ENCODE assay signal across 9 cellular contexts in genomic region chr13:42883771-42884170, GRCh38.
A peak's percentile ranks its signal among the peaks of the same experiment; 100 is the strongest.
DNase-seq lines count a peak whose midpoint lies in the region; ATAC-seq, FAIRE-seq and TF ChIP-seq lines count a peak whose summit lies in the region.
"Had no signal": no experiment of that assay in that cellular context is flagged by ENCODE, and none has a peak within 500 bp of the region (broad histone marks: within the 10 kb centered on the region; RNA-seq: fewer than 3 reads in every experiment).

No MANE protein-coding gene starts in this region.

- H3T11ph ChIP-seq in H9 (ENCODE audit: low read length): no peak overlapping the region

- no peak overlapping the region for H2BK5ac ChIP-seq in H9 (ENCODE audit: insufficient read length, low read length)

- no peaks in the 10 kb centered on the region for H3K79me2 ChIP-seq in H9 (ENCODE audit: insufficient read depth, low read length)
- no peaks in the 10 kb centered on the region for H3K79me2 ChIP-seq in PC-3 (ENCODE audit: low read length)

- no peaks in the 10 kb centered on the region; a peak in 1 of 5 replicates for H3K9me3 Mint-ChIP-seq in H9

- 0 out of 3 replicates have a peak, but pooled peaks cover under 1% of the 10 kb centered on the region for H3K9me3 ChIP-seq in A549
- H3K9me3 ChIP-seq in H9 (ENCODE audit: control insufficient read depth, low read depth, low read length): no peaks in the 10 kb centered on the region
- no peaks in the 10 kb centered on the region for H3K9me3 ChIP-seq in PC-3 (ENCODE audit: low read length)

- no peak for FAIRE-seq in A549 (lab: Jason Lieb, UNC)

- H3K14ac ChIP-seq in H9 (ENCODE audit: insufficient read depth, low read length): no peak overlapping the region

- peaks cover 20 to 26% of the 10 kb centered on the region in 2 experiments for H3K4me1 Mint-ChIP-seq in H9

- H3K23ac ChIP-seq in H9 (ENCODE audit: insufficient read length, low read depth, low read length): no peak overlapping the region

- H2BK15ac ChIP-seq in H9 (ENCODE audit: low read depth, low read length): no peak overlapping the region

- H2AFZ ChIP-seq in H9 (ENCODE audit: low read length): no peak overlapping the region
- H2AFZ ChIP-seq in PC-3 (ENCODE audit: low read length): peak overlapping the region; percentile 52; the same call in 1 of the 2 replicates

- H4K20me1 ChIP-seq in H9 (ENCODE audit: control insufficient read depth, insufficient read depth, insufficient read length) (no peaks in the 10 kb centered on the region), PC-3 (ENCODE audit: low read length) (no peaks in the 10 kb centered on the region)

- peak; percentile 26 to 49 for TF ChIP-seq RAD21 in A549 (conservative IDR thresholded peaks at IDR 0.05 in 1 of 2, IDR thresholded peaks at IDR 0.05 in 1 of 2)

- no peak overlapping the region for H4K5ac ChIP-seq in H9 (ENCODE audit: insufficient read length, low read depth, low read length)

- no TSS peak for BruUV-seq in PC-3 (replicated peaks; lab: Mats Ljungman, UMichigan)

- H3K4me3 Mint-ChIP-seq in H9: no peak overlapping the region

- no peaks in the 10 kb centered on the region for H3K36me3 ChIP-seq in PC-3 (ENCODE audit: low read depth, low read length)

- H3K9ac ChIP-seq in H9 (ENCODE audit: extremely low read depth, insufficient read length, low read length) (no peak overlapping the region), PC-3 (ENCODE audit: low read length) (no peak overlapping the region)

- CTCF ChIA-PET in A549 (lab: Yijun Ruan, JAX): interaction anchor here (0.9 to 1.4 kb wide), 2 partner anchors 905 to 921 kb away, joined by 3 to 4 read pairs; no protein-coding TSS in a partner anchor
- CTCF ChIA-PET in PC-3 (lab: Charles Lee): interaction anchor here (0.6 kb wide), 1 partner anchor 202 kb away, joined by 3 read pairs; no protein-coding TSS in a partner anchor

- no peaks in the 10 kb centered on the region for H3K9me2 ChIP-seq in PC-3 (replicated peaks; ENCODE audit: low read length)

- TF ChIP-seq POLR2A in A549 (IDR thresholded peaks at IDR 0.05; ENCODE audit: low read length): no peak

- no peak overlapping the region for H4K91ac ChIP-seq in H9 (ENCODE audit: insufficient read length, low read depth, low read length)

- ATAC-seq in A549 (peak in 1 of 2 experiments; percentile 64; a peak in 1 of 6 replicates), PC-3 (peak; percentile 71), foreskin keratinocyte (peak; percentile 19), HG02642 (IDR thresholded peaks at IDR 0.05; ENCODE audit: poor library complexity, unreplicated experiment) (no peak), GM18858 (IDR thresholded peaks at IDR 0.05; ENCODE audit: unreplicated experiment) (no peak)

- no peak overlapping the region for H3K4ac ChIP-seq in H9 (ENCODE audit: low read depth, low read length)

- H4K8ac ChIP-seq in H9 (replicated peaks; ENCODE audit: insufficient read length, low read depth, low read length): no peak overlapping the region

- no peak overlapping the region for H3K18ac ChIP-seq in H9 (ENCODE audit: insufficient read length, low read depth, low read length)

- TF ChIP-seq EP300 in A549 (IDR thresholded peaks at IDR 0.05): no peak

- no peak overlapping the region for H3K27ac Mint-ChIP-seq in H9

- no peak overlapping the region for H3K4me3 ChIP-seq in A549
- no peak overlapping the region for H3K4me3 ChIP-seq in PC-3 (ENCODE audit: low read length)

- no peaks in the 10 kb centered on the region for H3K4me1 ChIP-seq in A549
- peaks cover 12% of the 10 kb centered on the region for H3K4me1 ChIP-seq in H9 (ENCODE audit: insufficient read depth, low read length)
- no peaks in the 10 kb centered on the region; the same call in 1 of the 2 replicates for H3K4me1 ChIP-seq in PC-3 (ENCODE audit: insufficient read depth, low read length)
- H3K4me1 ChIP-seq in foreskin keratinocyte: peaks cover 10% of the 10 kb centered on the region

- intact Hi-C loops in PC-3 (cut with micrococcal nuclease): no loop called here

- no peak overlapping the region for H3K4me2 ChIP-seq in A549
- H3K4me2 ChIP-seq in H9 (ENCODE audit: insufficient read depth, insufficient read length, low read length): no peak overlapping the region
- H3K4me2 ChIP-seq in PC-3 (ENCODE audit: low read length): no peak overlapping the region

- H3K27ac ChIP-seq in A549: no peak overlapping the region
- H3K27ac ChIP-seq in H9 (ENCODE audit: insufficient read length, low read depth, low read length): no peak overlapping the region
- H3K27ac ChIP-seq in PC-3 (ENCODE audit: low read length): no peak overlapping the region
- no peak overlapping the region for H3K27ac ChIP-seq in foreskin keratinocyte

- POLR2A ChIA-PET in A549 (lab: Yijun Ruan, JAX) (no interaction called here), PC-3 (lab: Charles Lee; ENCODE audit: unreplicated experiment) (no interaction called here)

- H3K56ac ChIP-seq in H9 (ENCODE audit: insufficient read length, low read depth, low read length): no peak overlapping the region

- no peaks in the 10 kb centered on the region for H3F3A ChIP-seq in PC-3 (ENCODE audit: low read length, unreplicated experiment)

- no peaks in the 10 kb centered on the region for H3K79me1 ChIP-seq in H9 (ENCODE audit: insufficient read depth, low read depth, low read length, poor library complexity, severe bottlenecking)

- H3K36me3 Mint-ChIP-seq in H9 (ENCODE audit: insufficient read depth in 1 of 3, low read depth in 3 of 3): peaks cover 0 to 9% (median 5%) of the 10 kb centered on the region in 3 experiments; a peak in 3 of 7 replicates

- DNase-seq in A549 (ENCODE audit: low read depth in 1 of 2, low spot score in 1 of 2) (peak in 1 of 2 experiments; percentile 21), H9 (no peak), PC-3 (peak; percentile 30), foreskin keratinocyte (peak in 1 of 2 donors; percentile 17), NCI-H774 (lab: John Stamatoyannopoulos, UW) (no peak), GM20000 (ENCODE audit: low spot score) (no peak)
- DNase-seq: NCI-H187 treated with DMSO at 0.1 percent for 48 hours had no signal

- H3K27me3 ChIP-seq in H9 (ENCODE audit: insufficient read depth, low read length): no peaks in the 10 kb centered on the region
- H3K27me3 ChIP-seq in PC-3 (ENCODE audit: low read length): no peaks in the 10 kb centered on the region
- H3K27me3 ChIP-seq in foreskin keratinocyte: peaks cover 6% of the 10 kb centered on the region

- H2BK12ac ChIP-seq in H9 (ENCODE audit: insufficient read length, low read depth, low read length): no peak overlapping the region

- H3K27me3 Mint-ChIP-seq in H9 (ENCODE audit: low read depth): peaks cover 3% of the 10 kb centered on the region

- TF ChIP-seq CTCF in A549 (IDR thresholded peaks at IDR 0.05) (peak; percentile 20; the same call in 1 of the 3 replicates), H9 (conservative IDR thresholded peaks at IDR 0.05) (peak; percentile 31; the same call in 2 of the 3 replicates), PC-3 (conservative IDR thresholded peaks at IDR 0.05; ENCODE audit: low read depth, low read length) (peak; percentile 40), foreskin keratinocyte (conservative IDR thresholded peaks at IDR 0.05) (peak; percentile 45), GM20000 (IDR thresholded peaks at IDR 0.05; ENCODE audit: extremely low read depth, missing control alignments) (no peak)

- WGBS in A549 (ENCODE audit: missing lambda C conversion rate): 41% methylated on average over 4 of the region's 4 CpGs
- no CpG with 5 or more reads among the region's 4 CpGs for WGBS in H9 (ENCODE audit: extremely low coverage, insufficient read length, low lambda C conversion rate)

- no peak overlapping the region for H2AK5ac ChIP-seq in H9 (ENCODE audit: insufficient read length, low read length)

- H2BK120ac ChIP-seq in H9 (ENCODE audit: low read depth, low read length, poor library complexity, severe bottlenecking): no peak overlapping the region

- H3K23me2 ChIP-seq in H9 (ENCODE audit: insufficient read length, low read depth, low read length, poor library complexity, severe bottlenecking): no peaks in the 10 kb centered on the region

- H2BK20ac ChIP-seq in H9 (ENCODE audit: low read depth, low read length, poor library complexity, severe bottlenecking): no peak overlapping the region

TF ChIP-seq in A549, 52 proteins besides CTCF, POLR2A, EP300 and RAD21:
- peak; percentile 29; the same call in 2 of the 3 replicates for TF ChIP-seq SMC3 (IDR thresholded peaks at IDR 0.05)
- no peak for TF ChIP-seq RFX5 (IDR thresholded peaks at IDR 0.05)
TF ChIP-seq in A549: peak in this region for 1.

Comparison
In these comparisons a context has a peak if more than half of its experiments do, and no peak if none do; other contexts are left out.
1. ATAC-seq: peak in PC-3 (single experiment) and foreskin keratinocyte (single experiment); none in HG02642 (single experiment) and GM18858 (single experiment).